ENCODE assay signal across 1 cellular context in genomic region chr2:9952286-9952737, GRCh38.
TF ChIP-seq lines count a peak whose summit lies in the region.

No MANE protein-coding gene starts in this region.

TF ChIP-seq in K562, 482 proteins besides CTCF, POLR2A, EP300 and RAD21 (continued from another document):
- TF ChIP-seq DEAF1 (CRISPR knock-in tag; IDR thresholded peaks at IDR 0.05) (no peak), RBM17 (IDR thresholded peaks at IDR 0.05; ENCODE audit: borderline replicate concordance, low read depth, low read length) (no peak), CHD1 (IDR thresholded peaks at IDR 0.05; ENCODE audit: low read length) (peak; percentile 18), ZNF124 (CRISPR knock-in tag; IDR thresholded peaks at IDR 0.05) (no peak), NR3C1 (CRISPR knock-in tag; IDR thresholded peaks at IDR 0.05) (no peak), MAFG (tag; conservative IDR thresholded peaks at IDR 0.05) (no peak), LCOR (CRISPR knock-in tag; IDR thresholded peaks at IDR 0.05) (no peak), CEBPZ (IDR thresholded peaks at IDR 0.05; ENCODE audit: borderline replicate concordance, low read depth, low read length) (no peak), FOXA1 (IDR thresholded peaks at IDR 0.05; ENCODE audit: borderline replicate concordance) (no peak), COPS2 (conservative IDR thresholded peaks at IDR 0.05) (no peak), CUX1 (CRISPR knock-in tag; IDR thresholded peaks at IDR 0.05) (no peak)
